1 cellular context compared by ENCODE assay signal in the genomic region with DNA sequence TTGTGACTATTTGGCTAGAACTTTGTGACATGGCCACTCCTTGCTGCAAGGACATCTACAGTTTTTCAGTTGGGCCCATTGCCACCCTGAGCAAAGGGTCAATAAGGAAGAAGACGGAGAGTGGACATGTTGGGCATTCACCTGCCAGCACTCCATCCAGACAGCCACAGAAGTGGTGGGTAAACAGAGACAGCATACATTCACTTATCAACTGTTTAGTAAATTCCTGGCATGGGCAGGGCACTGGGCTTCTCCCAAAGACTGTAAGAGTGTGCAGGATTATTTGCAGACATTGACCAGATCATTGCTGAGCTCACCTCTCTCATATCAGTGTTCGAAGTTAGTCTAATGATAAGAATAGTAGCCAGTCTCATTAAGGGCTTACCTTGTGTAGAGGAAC.
TF ChIP-seq lines count a peak whose summit lies in the region.

No MANE protein-coding gene starts in this region.

TF ChIP-seq in GM23338, 12 proteins besides CTCF, POLR2A, EP300 and RAD21 (continued from another document):
- TF ChIP-seq ZNF462 (CRISPR knock-in tag; IDR thresholded peaks at IDR 0.05) = no peak
- no peak for TF ChIP-seq EZH2 (IDR thresholded peaks at IDR 0.05; ENCODE audit: low read depth, unreplicated experiment)
- TF ChIP-seq ZNF331 (CRISPR knock-in tag; IDR thresholded peaks at IDR 0.05; ENCODE audit: low read depth) = no peak
